Comparison of ENCODE assay signal across 13 cellular contexts in the genomic region with DNA sequence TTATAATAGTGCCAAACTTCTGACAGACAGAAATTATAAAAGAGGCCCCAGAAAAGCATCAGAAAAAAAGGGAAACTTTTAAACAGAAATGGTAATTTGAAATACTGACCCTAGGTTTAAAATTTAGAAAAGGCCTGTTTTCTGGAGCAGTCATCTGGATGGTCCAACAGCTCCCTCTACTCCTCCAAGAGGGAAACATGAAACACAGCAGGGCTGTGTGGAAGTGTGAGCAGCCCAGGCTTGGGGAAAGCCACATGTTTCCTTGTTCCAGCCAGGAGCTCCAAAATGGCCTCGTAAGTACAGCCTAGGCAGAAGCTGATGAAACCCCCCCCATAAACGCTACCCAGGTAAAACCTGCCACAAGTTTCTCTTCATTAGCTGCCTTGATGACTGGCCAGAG.
DNase-seq lines count a peak whose midpoint lies in the region; ATAC-seq and TF ChIP-seq lines count a peak whose summit lies in the region.
"Had no signal": no experiment of that assay in that cellular context is flagged by ENCODE, and none has a peak within 500 bp of the region (broad histone marks: within the 10 kb centered on the region; RNA-seq: fewer than 3 reads in every experiment).

No MANE protein-coding gene starts in this region.

- no peak overlapping the region for H3K27ac ChIP-seq in CD4-positive, alpha-beta T cell (ENCODE audit: low read depth, low read length)
- H3K27ac ChIP-seq: HL-60, pancreas had no signal

- H3K27ac Mint-ChIP-seq in chondrocyte (ENCODE audit: unreplicated experiment) = no peak overlapping the region
- H3K27ac Mint-ChIP-seq in nephron = peak overlapping the region; percentile 53 to 74 (median 70)
- H3K27ac Mint-ChIP-seq in CD4-positive, alpha-beta T cell = no peak overlapping the region
- H3K27ac Mint-ChIP-seq: activated naive CD8-positive, alpha-beta T cell treated with anti-CD3 and anti-CD28 coated beads, Interleukin-2, amount 50 U/mL, for 24 hours had no signal

- peaks cover 5% of the 10 kb centered on the region for H3K27me3 Mint-ChIP-seq in chondrocyte (ENCODE audit: low read depth)
- peaks cover 17% of the 10 kb centered on the region for H3K27me3 Mint-ChIP-seq in nephron (ENCODE audit: low read depth)
- no peaks in the 10 kb centered on the region for H3K27me3 Mint-ChIP-seq in CD4-positive, alpha-beta T cell
- H3K27me3 Mint-ChIP-seq: activated naive CD8-positive, alpha-beta T cell treated with anti-CD3 and anti-CD28 coated beads, Interleukin-2, amount 50 U/mL, for 24 hours had no signal

- H3K9me3 Mint-ChIP-seq in chondrocyte (ENCODE audit: low read depth) (no peaks in the 10 kb centered on the region), nephron (no peaks in the 10 kb centered on the region)
- H3K9me3 Mint-ChIP-seq in CD4-positive, alpha-beta T cell = no peaks in the 10 kb centered on the region
- H3K9me3 Mint-ChIP-seq: activated naive CD8-positive, alpha-beta T cell treated with anti-CD3 and anti-CD28 coated beads, Interleukin-2, amount 50 U/mL, for 24 hours had no signal

- H3K36me3 Mint-ChIP-seq in chondrocyte (ENCODE audit: low read depth) = no peaks in the 10 kb centered on the region
- H3K36me3 Mint-ChIP-seq in nephron (ENCODE audit: low read depth) = no peaks in the 10 kb centered on the region
- H3K36me3 Mint-ChIP-seq in CD4-positive, alpha-beta T cell (ENCODE audit: low read depth) = no peaks in the 10 kb centered on the region

- POLR2A ChIA-PET in CD4-positive, alpha-beta T cell (lab: Charles Lee) = no interaction called here

- CTCF ChIA-PET in CD4-positive, alpha-beta T cell (lab: Charles Lee) = no interaction called here

- intact Hi-C loops in CD4-positive, alpha-beta T cell (cut with DNase I, micrococcal nuclease) = no loop called here
- intact Hi-C loops in cardiac septum (cut with DNase I) = no loop called here

- H3K27me3 ChIP-seq in CD4-positive, alpha-beta T cell (ENCODE audit: control insufficient read depth, insufficient read depth, low read length) = no peaks in the 10 kb centered on the region

- DNase-seq in NCI-H1105 treated with DMSO at 0.1 percent for 48 hours (lab: John Stamatoyannopoulos, UW) = peak; percentile 28
- no peak for DNase-seq in NCI-H1105 (lab: John Stamatoyannopoulos, UW)
- peak; percentile 70 to 83 for DNase-seq in NCI-H526 (lab: John Stamatoyannopoulos, UW)
- DNase-seq in chondrocyte (ENCODE audit: low spot score) = no peak
- no peak for DNase-seq in CD4-positive, alpha-beta T cell
- no peak for DNase-seq in cardiac septum (ENCODE audit: low spot score)
- DNase-seq: activated naive CD8-positive, alpha-beta T cell treated with anti-CD3 and anti-CD28 coated beads, Interleukin-2, amount 50 U/mL, for 24 hours; left cardiac atrium; pancreas; stimulated activated CD4-positive, alpha-beta T cell treated with anti-CD3 and anti-CD28 coated beads, Interleukin-4, amount 100 ng/mL, for 4 hours had no signal

- H3K4me1 Mint-ChIP-seq in chondrocyte (ENCODE audit: low read depth) (no peaks in the 10 kb centered on the region), nephron (peaks cover 19% of the 10 kb centered on the region)
- H3K4me1 Mint-ChIP-seq in CD4-positive, alpha-beta T cell (ENCODE audit: low read depth) = no peaks in the 10 kb centered on the region
- H3K4me1 Mint-ChIP-seq: activated naive CD8-positive, alpha-beta T cell treated with anti-CD3 and anti-CD28 coated beads, Interleukin-2, amount 50 U/mL, for 24 hours had no signal

- TF ChIP-seq CTCF in chondrocyte (IDR thresholded peaks at IDR 0.05) (peak; percentile 79), nephron (IDR thresholded peaks at IDR 0.05; ENCODE audit: unreplicated experiment in 3 of 3) (peak; percentile 48 to 52 (median 52))
- TF ChIP-seq CTCF in CD4-positive, alpha-beta T cell (IDR thresholded peaks at IDR 0.05) = no peak

- H3K9me3 ChIP-seq in CD4-positive, alpha-beta T cell (ENCODE audit: control insufficient read depth, low read length) = peaks cover 4% of the 10 kb centered on the region
- H3K9me3 ChIP-seq: pancreas had no signal

- H3K4me3 Mint-ChIP-seq in chondrocyte (ENCODE audit: unreplicated experiment) (no peak overlapping the region), nephron (no peak overlapping the region)
- H3K4me3 Mint-ChIP-seq in CD4-positive, alpha-beta T cell = no peak overlapping the region
- H3K4me3 Mint-ChIP-seq: activated naive CD8-positive, alpha-beta T cell treated with anti-CD3 and anti-CD28 coated beads, Interleukin-2, amount 50 U/mL, for 24 hours had no signal

- no peak for ATAC-seq in CD4-positive, alpha-beta T cell (ENCODE audit: poor library complexity)
- ATAC-seq in HG03108 (IDR thresholded peaks at IDR 0.05; ENCODE audit: unreplicated experiment) = no peak
- ATAC-seq: activated naive CD8-positive, alpha-beta T cell treated with anti-CD3 and anti-CD28 coated beads, Interleukin-2, amount 50 U/mL, for 24 hours; pancreas had no signal

Comparison
In these comparisons a context has a peak if more than half of its experiments do, and no peak if none do; other contexts are left out.
1. DNase-seq: peak in NCI-H1105 treated with DMSO at 0.1 percent for 48 hours (single experiment) and NCI-H526 (2 of 2); none in NCI-H1105 (single experiment), chondrocyte (single experiment), CD4-positive, alpha-beta T cell (0 of 10) and cardiac septum (single experiment).
2. H3K27ac Mint-ChIP-seq: peak in nephron (3 of 3); none in chondrocyte (single experiment) and CD4-positive, alpha-beta T cell (single experiment).